Comparison of ENCODE assay signal across 8 cellular contexts in the genomic region with DNA sequence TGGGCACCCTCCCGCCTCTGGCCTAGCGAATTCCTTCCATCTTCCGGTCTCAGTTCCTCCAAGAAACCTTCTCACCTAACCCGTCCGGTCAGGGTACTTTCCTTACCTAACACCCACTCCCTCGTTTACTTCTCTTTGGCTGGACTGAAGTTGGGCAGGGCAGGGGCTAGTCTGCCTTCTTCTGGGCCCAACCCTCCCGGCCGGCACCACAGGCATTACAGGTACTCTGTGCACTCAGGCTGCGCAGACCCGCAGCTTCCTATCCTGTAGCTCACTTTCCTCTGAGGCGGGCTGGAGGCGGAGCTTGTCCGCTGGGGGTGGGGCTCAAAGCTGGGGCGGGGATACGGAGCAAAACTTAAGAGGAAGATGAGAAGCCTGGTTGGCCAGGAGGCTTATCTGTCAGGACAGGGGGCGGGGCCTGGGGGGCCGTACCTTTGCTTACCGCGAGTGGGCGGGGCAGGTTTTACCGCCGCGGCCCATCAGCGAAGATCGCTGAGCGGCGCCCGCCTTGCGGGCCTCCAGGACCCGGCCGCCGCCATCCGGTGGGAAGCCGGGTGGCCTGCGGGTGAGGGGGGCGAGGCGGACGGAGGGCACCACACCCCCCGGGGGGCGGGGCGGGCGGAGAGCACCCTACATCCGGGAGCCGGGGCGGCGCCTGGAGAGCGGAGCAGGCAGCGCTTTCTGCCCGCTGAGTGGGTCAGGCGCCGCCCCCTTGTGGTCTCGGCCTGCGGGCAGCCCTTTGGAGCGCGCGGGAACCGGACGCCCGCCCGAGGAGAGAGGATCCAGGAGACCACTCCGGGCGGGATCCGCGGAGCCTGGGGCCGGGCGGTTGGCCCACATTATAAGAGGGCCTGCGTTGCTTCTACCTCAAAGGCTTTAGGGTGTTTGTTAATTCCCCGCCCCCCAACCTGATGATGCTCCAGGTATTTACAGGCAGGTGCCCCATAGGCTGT. TPM values are rescaled to one million over a fixed set of nuclear protein-coding genes. Genes with fewer than 3 reads are reported as not detected.
DNase-seq lines count a peak whose midpoint lies in the region; TF ChIP-seq lines count a peak whose summit lies in the region.

No MANE protein-coding gene starts in this region.

- no peaks in the 10 kb centered on the region for H3K27me3 ChIP-seq in suprapubic skin

- H3K27ac Mint-ChIP-seq in activated naive CD4-positive, alpha-beta T cell treated with anti-CD3 and anti-CD28 coated beads, Interleukin-2, amount 10 ng/mL, durations not matched to agents 7 days and 5 days: peak overlapping the region; percentile 96

- H3K36me3 ChIP-seq in suprapubic skin: no peaks in the 10 kb centered on the region

- H3K4me3 ChIP-seq in HFF-Myc (replicated peaks; ENCODE audit: low read depth, low read length) (peak overlapping the region; percentile 36), suprapubic skin (peak overlapping the region; percentile 67)

- no peaks in the 10 kb centered on the region for H3K9me3 ChIP-seq in suprapubic skin

- no peak for TF ChIP-seq EP300 in suprapubic skin (IDR thresholded peaks at IDR 0.05)

- H3K4me3 Mint-ChIP-seq in activated naive CD4-positive, alpha-beta T cell treated with anti-CD3 and anti-CD28 coated beads, Interleukin-2, amount 10 ng/mL, durations not matched to agents 7 days and 5 days: peak overlapping the region; percentile 90

- peaks cover 15% of the 10 kb centered on the region for H3K4me1 Mint-ChIP-seq in activated naive CD4-positive, alpha-beta T cell treated with anti-CD3 and anti-CD28 coated beads, Interleukin-2, amount 10 ng/mL, durations not matched to agents 7 days and 5 days

- H3K36me3 Mint-ChIP-seq in activated naive CD4-positive, alpha-beta T cell treated with anti-CD3 and anti-CD28 coated beads, Interleukin-2, amount 10 ng/mL, durations not matched to agents 7 days and 5 days: peaks cover 10% of the 10 kb centered on the region

- in situ Hi-C loops in SK-MEL-5 (cut with HindIII; ENCODE audit: low pct_unique_long_range_greater_than_20kb, low sequenced_read_pairs): no loop called here

- H3K27me3 Mint-ChIP-seq in activated naive CD4-positive, alpha-beta T cell treated with anti-CD3 and anti-CD28 coated beads, Interleukin-2, amount 10 ng/mL, durations not matched to agents 7 days and 5 days: no peaks in the 10 kb centered on the region

- under 1% methylated on average over 20 of the region's 68 CpGs for WGBS in suprapubic skin

- CTCF ChIA-PET in activated naive CD4-positive, alpha-beta T cell treated with anti-CD3 and anti-CD28 coated beads, Interleukin-2, amount 10 ng/mL, durations not matched to agents 7 days and 5 days (lab: Charles Lee): interaction anchor here (0.6 to 2.4 kb wide), 4 partner anchors 17 to 644 kb away, joined by 4 to 16 read pairs (median 8); no protein-coding TSS in a partner anchor

- TF ChIP-seq POLR2A in suprapubic skin (IDR thresholded peaks at IDR 0.05): peak in 1 of 2 donors; percentile 64

- H3K4me1 ChIP-seq in suprapubic skin: peaks cover 16% of the 10 kb centered on the region

- H3K27ac ChIP-seq in suprapubic skin: peak overlapping the region; percentile 80

- no peaks in the 10 kb centered on the region for H3K9me3 Mint-ChIP-seq in activated naive CD4-positive, alpha-beta T cell treated with anti-CD3 and anti-CD28 coated beads, Interleukin-2, amount 10 ng/mL, durations not matched to agents 7 days and 5 days

- TF ChIP-seq CTCF in HFF-Myc (IDR thresholded peaks at IDR 0.05; ENCODE audit: low read depth, low read length, missing control alignments) (no peak), suprapubic skin (IDR thresholded peaks at IDR 0.05) (peak in 1 of 2 donors; percentile 58)

- DNase-seq in GM04504 (ENCODE audit: low read depth) (peak; percentile 59), HFF-Myc (ENCODE audit: extremely low read depth, low read depth) (peak; percentile 41), MV-4-11 (lab: John Stamatoyannopoulos, UW) (peak; percentile 94), SK-MEL-5 (ENCODE audit: low read depth, low spot score) (peak; percentile 95), glomerular endothelial cell (ENCODE audit: extremely low read depth, low read depth, low spot score) (peak; percentile 25), nucleus accumbens (lab: John Stamatoyannopoulos, UW) (peak; percentile 67 to 98 (median 94)), suprapubic skin (ENCODE audit: low spot score in 2 of 2) (peak; percentile 99)
- DNase-seq in activated naive CD4-positive, alpha-beta T cell treated with anti-CD3 and anti-CD28 coated beads, Interleukin-2, amount 10 ng/mL, durations not matched to agents 7 days and 5 days: peak; percentile 99

RNA-seq across cellular contexts. Expression of gene ZNF648, which starts 31.9 kb away (rescaled TPM):
- total RNA-seq in SK-MEL-5 (2014; rRNA removed; shearing (Covaris generic)): 0.43 and 1.1 TPM in 2 replicates
- polyA plus RNA-seq in SK-MEL-5 (2015; cell fraction: cytosol; rRNA removed): 0.72 and 0.94 TPM in 2 replicates
- 1.8 TPM in 2 replicates for polyA plus RNA-seq in SK-MEL-5 (2015; cell fraction: nucleus; rRNA removed)
- total RNA-seq in glomerular endothelial cell (not detected in 2 replicates), suprapubic skin (under 1 TPM in 3 of 4 donors, not detected in 1; 0.13 to 0.89 (median 0.23) TPM)

Comparison
In these comparisons a context has a peak if more than half of its experiments do, and no peak if none do; other contexts are left out.
1. Peak in every context shown above with its lines: DNase-seq, H3K4me3 ChIP-seq and H3K27ac ChIP-seq.
2. DNase-seq: peak in every context shown above with its lines; median percentile 99 in activated naive CD4-positive, alpha-beta T cell treated with anti-CD3 and anti-CD28 coated beads, Interleukin-2, amount 10 ng/mL, durations not matched to agents 7 days and 5 days; 99 in suprapubic skin; 95 in SK-MEL-5; 94 in MV-4-11; 94 in nucleus accumbens; 59 in GM04504; 41 in HFF-Myc; 25 in glomerular endothelial cell.